30 cellular contexts compared by ENCODE assay signal in the genomic region with DNA sequence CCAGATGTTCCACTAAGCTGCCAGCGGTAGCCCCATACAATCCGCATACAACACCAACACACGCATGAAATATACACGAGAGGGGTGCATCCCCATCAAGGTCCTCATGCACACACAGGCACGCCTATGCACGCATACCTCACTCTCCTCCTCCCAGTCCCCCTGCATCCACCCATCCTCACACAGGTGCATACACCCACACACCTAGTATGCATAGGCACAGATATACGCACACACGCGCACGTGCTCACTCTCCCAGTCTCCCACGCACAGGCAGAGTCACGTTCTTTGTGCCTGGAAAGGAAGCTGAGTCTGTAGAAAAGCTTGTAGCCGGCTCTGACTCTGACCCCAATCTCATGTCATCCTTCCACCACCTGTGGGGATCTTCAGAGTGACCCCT. TPM values are rescaled to one million over a fixed set of nuclear protein-coding genes. Genes with fewer than 3 reads are reported as not detected.
"Had no signal": no experiment of that assay in that cellular context is flagged by ENCODE, and none has a peak within 500 bp of the region (broad histone marks: within the 10 kb centered on the region; RNA-seq: fewer than 3 reads in every experiment).

No MANE protein-coding gene starts in this region.

- H3K36me3 ChIP-seq: colonic mucosa, esophagus muscularis mucosa, gastroesophageal sphincter, heart left ventricle, left ventricle myocardium inferior, lower lobe of right lung, ovary, sigmoid colon, tibial artery, upper lobe of left lung, uterus had no signal

- DNase-seq: colonic mucosa; effector CD8-positive, alpha-beta T cell; endodermal cell; foreskin keratinocyte; heart left ventricle; hippocampal formation; left cardiac atrium; left ventricle myocardium inferior; lower lobe of right lung; natural killer cell; occipital lobe; ovary; psoas muscle; right cardiac atrium; sigmoid colon; stimulated activated CD4-positive, alpha-beta T cell treated with anti-CD3 and anti-CD28 coated beads, Interleukin-2, amount 100 ng/mL, for 24 hours; stimulated activated CD4-positive, alpha-beta T cell treated with anti-CD3 and anti-CD28 coated beads, Interleukin-4, amount 100 ng/mL, for 24 hours; stimulated activated naive CD8-positive, alpha-beta T cell treated with anti-CD3 and anti-CD28 coated beads, Interleukin-15, Interleukin-2, amounts not matched to agents 100 U/mL and 50 U/mL, for 24 hours; substantia nigra; testis; tibial artery; uterus had no signal

- H3K9me3 Mint-ChIP-seq: dendritic cell treated with granulocyte-macrophage colony-stimulating factor and Interleukin-4, amounts not matched to agents 40 ng/mL and 50 ng/mL, for 4 days; natural killer cell; stimulated activated effector memory CD8-positive, alpha-beta T cell treated with anti-CD3 and anti-CD28 coated beads, Interleukin-12 subunit alpha, Interleukin-12 subunit beta, amount 100 ng/mL, for 72 hours had no signal

- H3K27ac Mint-ChIP-seq: dendritic cell treated with granulocyte-macrophage colony-stimulating factor and Interleukin-4, amounts not matched to agents 40 ng/mL and 50 ng/mL, for 4 days; endodermal cell; natural killer cell; stimulated activated effector memory CD8-positive, alpha-beta T cell treated with anti-CD3 and anti-CD28 coated beads, Interleukin-12 subunit alpha, Interleukin-12 subunit beta, amount 100 ng/mL, for 72 hours had no signal

- H3K4me3 ChIP-seq: colonic mucosa, esophagus muscularis mucosa, gastroesophageal sphincter, heart left ventricle, left ventricle myocardium inferior, lower lobe of right lung, ovary, psoas muscle, sigmoid colon, testis, tibial artery, upper lobe of left lung, uterus had no signal

- H3K27ac ChIP-seq: colonic mucosa, epithelial cell of prostate, esophagus muscularis mucosa, foreskin keratinocyte, gastroesophageal sphincter, heart left ventricle, left ventricle myocardium inferior, lower lobe of right lung, ovary, psoas muscle, sigmoid colon, testis, tibial artery, upper lobe of left lung, uterus had no signal

- FAIRE-seq: islet of Langerhans had no signal

- H3K4me3 Mint-ChIP-seq: dendritic cell treated with granulocyte-macrophage colony-stimulating factor and Interleukin-4, amounts not matched to agents 40 ng/mL and 50 ng/mL, for 4 days; endodermal cell; natural killer cell; stimulated activated effector memory CD8-positive, alpha-beta T cell treated with anti-CD3 and anti-CD28 coated beads, Interleukin-12 subunit alpha, Interleukin-12 subunit beta, amount 100 ng/mL, for 72 hours had no signal

- H3K4me1 ChIP-seq: colonic mucosa, esophagus muscularis mucosa, foreskin keratinocyte, gastroesophageal sphincter, left ventricle myocardium inferior, lower lobe of right lung, psoas muscle, sigmoid colon, testis, tibial artery, upper lobe of left lung, uterus had no signal

- H3K27me3 ChIP-seq: colonic mucosa, foreskin keratinocyte, ovary, testis, upper lobe of left lung, uterus had no signal

- H3K9me3 ChIP-seq: colonic mucosa, esophagus muscularis mucosa, heart left ventricle, left ventricle myocardium inferior, lower lobe of right lung, psoas muscle, sigmoid colon, testis, tibial artery, upper lobe of left lung, uterus had no signal

- H3K4me1 Mint-ChIP-seq: natural killer cell; stimulated activated effector memory CD8-positive, alpha-beta T cell treated with anti-CD3 and anti-CD28 coated beads, Interleukin-12 subunit alpha, Interleukin-12 subunit beta, amount 100 ng/mL, for 72 hours had no signal

- ATAC-seq: foreskin keratinocyte; gastroesophageal sphincter; heart left ventricle; left cardiac atrium; lower lobe of right lung; natural killer cell; psoas muscle; right cardiac atrium; stimulated activated effector memory CD8-positive, alpha-beta T cell treated with anti-CD3 and anti-CD28 coated beads, Interleukin-12 subunit alpha, Interleukin-12 subunit beta, amount 100 ng/mL, for 72 hours had no signal

RNA-seq across cellular contexts. Expression of gene PADI2, which starts 16.9 kb away (rescaled TPM):
- total RNA-seq: fibroblast of lung had no signal
